Comparison of ENCODE assay signal across 16 cellular contexts in genomic region chrX:154986826-154987575, GRCh38. TPM values are rescaled to one million over a fixed set of nuclear protein-coding genes. Genes with fewer than 3 reads are reported as not detected.
DNase-seq lines count a peak whose midpoint lies in the region; ATAC-seq, FAIRE-seq and TF ChIP-seq lines count a peak whose summit lies in the region.
"Had no signal": no experiment of that assay in that cellular context is flagged by ENCODE, and none has a peak within 500 bp of the region (broad histone marks: within the 10 kb centered on the region; RNA-seq: fewer than 3 reads in every experiment).

No MANE protein-coding gene starts in this region.

- H3K9me3 Mint-ChIP-seq in endothelial cell (ENCODE audit: unreplicated experiment) = no peaks in the 10 kb centered on the region
- H3K9me3 Mint-ChIP-seq in activated CD4-positive, alpha-beta T cell treated with anti-CD3 and anti-CD28 coated beads, Interleukin-2, amount 10 ng/mL, durations not matched to agents 24 days and 14 days = no peaks in the 10 kb centered on the region
- H3K9me3 Mint-ChIP-seq: activated naive CD8-positive, alpha-beta T cell treated with anti-CD3 and anti-CD28 coated beads, Interleukin-2, amount 50 U/mL, for 24 hours; activated T-cell treated with anti-CD3 and anti-CD28 coated beads, Interleukin-2, amount 50 U/mL, for 24 hours; CD4-positive, alpha-beta T cell; natural killer cell had no signal

- no peak overlapping the region for H2AFZ ChIP-seq in HepG2 (ENCODE audit: low read length)

- no peak overlapping the region for H3K4me3 Mint-ChIP-seq in endothelial cell (ENCODE audit: unreplicated experiment)
- no peak overlapping the region for H3K4me3 Mint-ChIP-seq in activated CD4-positive, alpha-beta T cell treated with anti-CD3 and anti-CD28 coated beads, Interleukin-2, amount 10 ng/mL, durations not matched to agents 24 days and 14 days
- H3K4me3 Mint-ChIP-seq: activated naive CD8-positive, alpha-beta T cell treated with anti-CD3 and anti-CD28 coated beads, Interleukin-2, amount 50 U/mL, for 24 hours; activated T-cell treated with anti-CD3 and anti-CD28 coated beads, Interleukin-2, amount 50 U/mL, for 24 hours; CD4-positive, alpha-beta T cell; natural killer cell had no signal

- no peak for TF ChIP-seq POLR2A in HepG2 (IDR thresholded peaks at IDR 0.05; ENCODE audit: insufficient read depth in 1 of 2, low read depth in 2 of 2, low read length in 2 of 2)

- DNase-seq in GM12865 (ENCODE audit: low read depth) (peak; percentile 5), LNCaP clone FGC (ENCODE audit: low read depth) (no peak), amniotic epithelial cell (ENCODE audit: low read depth) (peak; percentile 77), HepG2 (ENCODE audit: low spot score) (no peak), endothelial cell (ENCODE audit: low spot score) (no peak), HK-2 (ENCODE audit: unreplicated experiment) (no peak)
- no peak for DNase-seq in activated CD4-positive, alpha-beta T cell treated with anti-CD3 and anti-CD28 coated beads, Interleukin-2, amount 10 ng/mL, durations not matched to agents 24 days and 14 days
- DNase-seq: activated CD4-positive, alpha-beta T cell treated with anti-CD3 and anti-CD28 coated beads for 4 hours; activated naive CD8-positive, alpha-beta T cell treated with anti-CD3 and anti-CD28 coated beads, Interleukin-2, amount 50 U/mL, for 24 hours; activated T-cell treated with anti-CD3 and anti-CD28 coated beads, Interleukin-2, amount 50 U/mL, for 24 hours; CD4-positive, alpha-beta T cell; esophagus squamous epithelium; lower lobe of right lung; natural killer cell; Peyer's patch had no signal

- POLR2A ChIA-PET in HepG2 (lab: Yijun Ruan, JAX) = interaction anchor here (2.2 kb wide), 1 partner anchor 40 kb away, joined by 15 read pairs; the partner anchor contains the start of gene FUNDC2

- no peaks in the 10 kb centered on the region for H4K20me1 ChIP-seq in HepG2 (ENCODE audit: insufficient read depth, low read length)

- no peaks in the 10 kb centered on the region for H3K36me3 Mint-ChIP-seq in endothelial cell (ENCODE audit: low read depth, unreplicated experiment)
- H3K36me3 Mint-ChIP-seq in activated CD4-positive, alpha-beta T cell treated with anti-CD3 and anti-CD28 coated beads, Interleukin-2, amount 10 ng/mL, durations not matched to agents 24 days and 14 days (ENCODE audit: low read depth) = no peaks in the 10 kb centered on the region
- H3K36me3 Mint-ChIP-seq: natural killer cell had no signal

- no peaks in the 10 kb centered on the region for H3K79me2 ChIP-seq in HepG2 (ENCODE audit: insufficient read depth, low read length)

- no peaks in the 10 kb centered on the region for H3K9me3 ChIP-seq in HepG2 (ENCODE audit: low read length)
- H3K9me3 ChIP-seq: esophagus squamous epithelium, lower lobe of right lung, Peyer's patch, tibial nerve had no signal

- no peak overlapping the region for H3K4me3 ChIP-seq in GM12865 (ENCODE audit: low read depth, low read length)
- H3K4me3 ChIP-seq in LNCaP clone FGC (ENCODE audit: low read depth, low read length) = no peak overlapping the region
- H3K4me3 ChIP-seq in HepG2 (replicated peaks in 1 of 3; ENCODE audit: insufficient read depth in 1 of 3, low read depth in 2 of 3, low read length in 3 of 3) = peak overlapping the region in 1 of 3 experiments; percentile 10; a peak in 1 of 6 replicates
- H3K4me3 ChIP-seq: esophagus squamous epithelium, lower lobe of right lung, Peyer's patch, tibial nerve had no signal

- intact Hi-C loops in HepG2 (cut with micrococcal nuclease; ENCODE audit: unreplicated experiment) = no loop called here
- intact Hi-C loops in activated CD4-positive, alpha-beta T cell treated with anti-CD3 and anti-CD28 coated beads, Interleukin-2, amount 10 ng/mL, durations not matched to agents 24 days and 14 days (cut with micrococcal nuclease) = no loop called here

- TF ChIP-seq EP300 in HepG2 (IDR thresholded peaks at IDR 0.05; ENCODE audit: low read depth in 2 of 2, low read length in 2 of 2) (no peak), HepG2 (CRISPR knock-in tag; IDR thresholded peaks at IDR 0.05; ENCODE audit: borderline replicate concordance) (no peak)

- H3K4me1 ChIP-seq in HepG2 (ENCODE audit: insufficient read depth, low read length) = peaks cover 23% of the 10 kb centered on the region
- H3K4me1 ChIP-seq: esophagus squamous epithelium, lower lobe of right lung, Peyer's patch had no signal

- no peak overlapping the region for H3K9ac ChIP-seq in HepG2 (ENCODE audit: insufficient read depth, low read depth, low read length)

- in situ Hi-C loops in HepG2 (cut with HindIII; ENCODE audit: extremely low pct_ligation_motif_present, low pct_unique_long_range_greater_than_20kb) = loop anchor here (10.0 kb wide), 2 partner anchors 68 to 98 kb away; no protein-coding TSS in a partner anchor

- H3K27ac Mint-ChIP-seq in endothelial cell (ENCODE audit: unreplicated experiment) = no peak overlapping the region
- no peak overlapping the region for H3K27ac Mint-ChIP-seq in activated CD4-positive, alpha-beta T cell treated with anti-CD3 and anti-CD28 coated beads, Interleukin-2, amount 10 ng/mL, durations not matched to agents 24 days and 14 days
- H3K27ac Mint-ChIP-seq: activated naive CD8-positive, alpha-beta T cell treated with anti-CD3 and anti-CD28 coated beads, Interleukin-2, amount 50 U/mL, for 24 hours; activated T-cell treated with anti-CD3 and anti-CD28 coated beads, Interleukin-2, amount 50 U/mL, for 24 hours; CD4-positive, alpha-beta T cell; natural killer cell had no signal

- FAIRE-seq in HepG2 (lab: Jason Lieb, UNC) = peak; percentile 37

- no peak overlapping the region for H3K27ac ChIP-seq in HepG2 (ENCODE audit: extremely low read length, insufficient read depth, low read length)
- H3K27ac ChIP-seq: esophagus squamous epithelium, lower lobe of right lung, Peyer's patch, tibial nerve had no signal

- H3K27me3 ChIP-seq in HepG2 (ENCODE audit: control insufficient read depth in 1 of 2, insufficient read depth in 2 of 2, low read length in 2 of 2) = no peaks in the 10 kb centered on the region
- H3K27me3 ChIP-seq: esophagus squamous epithelium, Peyer's patch, tibial nerve had no signal

- H3K4me1 Mint-ChIP-seq in endothelial cell (ENCODE audit: unreplicated experiment) = no peaks in the 10 kb centered on the region
- H3K4me1 Mint-ChIP-seq in activated CD4-positive, alpha-beta T cell treated with anti-CD3 and anti-CD28 coated beads, Interleukin-2, amount 10 ng/mL, durations not matched to agents 24 days and 14 days = peaks cover 12% of the 10 kb centered on the region
- H3K4me1 Mint-ChIP-seq: natural killer cell had no signal

- no peak for TF ChIP-seq CTCF in GM12865 (IDR thresholded peaks at IDR 0.05; ENCODE audit: insufficient read depth, low read depth, low read length, missing control alignments)
- TF ChIP-seq CTCF in LNCaP clone FGC (IDR thresholded peaks at IDR 0.05; ENCODE audit: control insufficient read depth, extremely low read depth, insufficient read depth) = peak; percentile 35; the same call in 1 of the 2 replicates
- 0 out of 2 replicates have a peak, but pooled peaks have one; percentile 31 for TF ChIP-seq CTCF in HepG2 (CRISPR knock-in tag; IDR thresholded peaks at IDR 0.05)
- no peak for TF ChIP-seq CTCF in endothelial cell (IDR thresholded peaks at IDR 0.05; ENCODE audit: unreplicated experiment)

- TF ChIP-seq RAD21 in HepG2 (CRISPR knock-in tag; IDR thresholded peaks at IDR 0.05) = no peak

- no peaks in the 10 kb centered on the region for H3K27me3 Mint-ChIP-seq in endothelial cell (ENCODE audit: unreplicated experiment)
- H3K27me3 Mint-ChIP-seq in activated CD4-positive, alpha-beta T cell treated with anti-CD3 and anti-CD28 coated beads, Interleukin-2, amount 10 ng/mL, durations not matched to agents 24 days and 14 days = peaks cover 10% of the 10 kb centered on the region
- H3K27me3 Mint-ChIP-seq: activated naive CD8-positive, alpha-beta T cell treated with anti-CD3 and anti-CD28 coated beads, Interleukin-2, amount 50 U/mL, for 24 hours; CD4-positive, alpha-beta T cell had no signal

- ATAC-seq in HepG2 = no peak
- ATAC-seq: activated naive CD8-positive, alpha-beta T cell treated with anti-CD3 and anti-CD28 coated beads, Interleukin-2, amount 50 U/mL, for 24 hours; lower lobe of right lung; natural killer cell had no signal

- H3K36me3 ChIP-seq in HepG2 (replicated peaks in 1 of 2; ENCODE audit: control insufficient read depth in 1 of 2, insufficient read depth in 2 of 2, low read length in 2 of 2) = no peaks in the 10 kb centered on the region
- H3K36me3 ChIP-seq: esophagus squamous epithelium, lower lobe of right lung, Peyer's patch, tibial nerve had no signal

- BruUV-seq in HepG2 (replicated peaks; lab: Mats Ljungman, UMichigan) = no TSS peak

- H3K4me2 ChIP-seq in HepG2 (ENCODE audit: low read depth, low read length) = no peak overlapping the region

- 5% methylated on average over 3 of the region's 3 CpGs for WGBS in HepG2 (ENCODE audit: low lambda C conversion rate)

- CTCF ChIA-PET in HepG2 (lab: Yijun Ruan, JAX; ENCODE audit: low intra/inter-chr PET ratio, low total read pairs) = interaction anchor here (2.1 kb wide), 1 partner anchor 71 kb away, joined by 4 read pairs; no protein-coding TSS in a partner anchor

RNA-seq across cellular contexts. Expression of gene F8, which starts 35.5 kb away (rescaled TPM):
- total RNA-seq in HepG2 (2016; rRNA removed; fragmentation: Illumina TruSeq; extraction: Trizol) (0.21 and 0.29 TPM in 2 replicates), endothelial cell (ENCODE audit: unreplicated experiment) (4.5 TPM)
- 0.10 TPM in 1 of 2 replicates, not detected in the other for total RNA-seq in HepG2 (2016; cell fraction: cytosol; rRNA removed; fragmentation: Illumina TruSeq; extraction: Trizol; ENCODE audit: low read depth)
- total RNA-seq in HepG2 (2016; cell fraction: insoluble cytoplasmic fraction; rRNA removed; fragmentation: Illumina TruSeq; extraction: Trizol) = 0.13 and 0.76 TPM in 2 replicates
- total RNA-seq in HepG2 (2016; cell fraction: membrane; rRNA removed; fragmentation: Illumina TruSeq; extraction: Trizol) = 0.34 and 0.40 TPM in 2 replicates
- 0.43 and 0.47 TPM in 2 replicates for total RNA-seq in HepG2 (2016; cell fraction: nucleus; rRNA removed; fragmentation: Illumina TruSeq; extraction: Trizol)
- 0.37 and 0.61 TPM in 2 replicates for polyA plus RNA-seq in HepG2 (2011; rRNA removed)
- 0.27 and 0.32 TPM in 2 replicates for polyA plus RNA-seq in HepG2 (2011; cell fraction: cytosol; rRNA removed)
- polyA plus RNA-seq in HepG2 (2011; cell fraction: nucleus; rRNA removed) = 0.19 and 0.23 TPM in 2 replicates
- polyA plus RNA-seq in HepG2 (2012) = 0.15 and 0.30 TPM in 2 replicates
- polyA plus RNA-seq in HepG2 (2016; cell fraction: cytosol; fragmentation: Illumina TruSeq; extraction: Trizol; ENCODE audit: low read depth) = 0.12 and 0.15 TPM in 2 replicates
- polyA plus RNA-seq in HepG2 (2016; cell fraction: insoluble cytoplasmic fraction; fragmentation: Illumina TruSeq; extraction: Trizol; ENCODE audit: low read depth) = 0.32 and 0.61 TPM in 2 replicates
- polyA plus RNA-seq in HepG2 (2016; cell fraction: membrane; fragmentation: Illumina TruSeq; extraction: Trizol; ENCODE audit: low read depth) = 0.24 and 0.27 TPM in 2 replicates
- 0.17 and 0.18 TPM in 2 replicates for polyA plus RNA-seq in HepG2 (2016; cell fraction: nucleus; fragmentation: Illumina TruSeq; extraction: Trizol; ENCODE audit: insufficient read depth, low read depth)
- 0.72 and 2.8 TPM in 2 replicates for polyA minus RNA-seq in HepG2 (2011; rRNA and poly(A)+ RNA removed; ENCODE audit: low replicate concordance)
- 0.49 TPM in 1 of 2 replicates, not detected in the other for polyA minus RNA-seq in HepG2 (2011; cell fraction: cytosol; rRNA and poly(A)+ RNA removed)
- 0.52 and 0.75 TPM in 2 replicates for polyA minus RNA-seq in HepG2 (2011; cell fraction: nucleus; rRNA and poly(A)+ RNA removed)
- total RNA-seq in activated CD4-positive, alpha-beta T cell treated with anti-CD3 and anti-CD28 coated beads, Interleukin-2, amount 10 ng/mL, durations not matched to agents 24 days and 14 days = 3.0 and 3.7 TPM in 2 replicates

RNA-seq across cellular contexts. Expression of gene FUNDC2, which starts 39.6 kb away (rescaled TPM):
- total RNA-seq in HepG2 (2016; rRNA removed; fragmentation: Illumina TruSeq; extraction: Trizol) = 65.3 and 81.6 TPM in 2 replicates
- 48.9 and 60.1 TPM in 2 replicates for total RNA-seq in HepG2 (2016; cell fraction: cytosol; rRNA removed; fragmentation: Illumina TruSeq; extraction: Trizol; ENCODE audit: low read depth)
- 66.6 and 82.1 TPM in 2 replicates for total RNA-seq in HepG2 (2016; cell fraction: insoluble cytoplasmic fraction; rRNA removed; fragmentation: Illumina TruSeq; extraction: Trizol)
- 83.8 and 87.5 TPM in 2 replicates for total RNA-seq in HepG2 (2016; cell fraction: membrane; rRNA removed; fragmentation: Illumina TruSeq; extraction: Trizol)
- total RNA-seq in HepG2 (2016; cell fraction: nucleus; rRNA removed; fragmentation: Illumina TruSeq; extraction: Trizol) = 23.8 and 26.8 TPM in 2 replicates
- polyA plus RNA-seq in HepG2 (2011; rRNA removed) = 92.9 and 109 TPM in 2 replicates
- 68.4 and 100 TPM in 2 replicates for polyA plus RNA-seq in HepG2 (2011; cell fraction: cytosol; rRNA removed)
- polyA plus RNA-seq in HepG2 (2011; cell fraction: nucleus; rRNA removed) = 24.9 and 29.2 TPM in 2 replicates
- 88.7 and 108 TPM in 2 replicates for polyA plus RNA-seq in HepG2 (2012)
- polyA plus RNA-seq in HepG2 (2016; cell fraction: cytosol; fragmentation: Illumina TruSeq; extraction: Trizol; ENCODE audit: low read depth) = 64.9 and 80.1 TPM in 2 replicates
- 77.6 and 82.3 TPM in 2 replicates for polyA plus RNA-seq in HepG2 (2016; cell fraction: insoluble cytoplasmic fraction; fragmentation: Illumina TruSeq; extraction: Trizol; ENCODE audit: low read depth)
- polyA plus RNA-seq in HepG2 (2016; cell fraction: membrane; fragmentation: Illumina TruSeq; extraction: Trizol; ENCODE audit: low read depth) = 81.0 and 84.5 TPM in 2 replicates
- polyA plus RNA-seq in HepG2 (2016; cell fraction: nucleus; fragmentation: Illumina TruSeq; extraction: Trizol; ENCODE audit: insufficient read depth, low read depth) = 43.9 and 46.2 TPM in 2 replicates
- polyA minus RNA-seq in HepG2 (2011; rRNA and poly(A)+ RNA removed; ENCODE audit: low replicate concordance) = 35.6 and 56.8 TPM in 2 replicates
- 13.1 and 17.3 TPM in 2 replicates for polyA minus RNA-seq in HepG2 (2011; cell fraction: cytosol; rRNA and poly(A)+ RNA removed)
- 18.0 and 23.9 TPM in 2 replicates for polyA minus RNA-seq in HepG2 (2011; cell fraction: nucleus; rRNA and poly(A)+ RNA removed)
- total RNA-seq in endothelial cell (ENCODE audit: unreplicated experiment) = 54.5 TPM
- total RNA-seq in activated CD4-positive, alpha-beta T cell treated with anti-CD3 and anti-CD28 coated beads, Interleukin-2, amount 10 ng/mL, durations not matched to agents 24 days and 14 days = 74.9 and 75.7 TPM in 2 replicates

Comparison
In these comparisons a context has a peak if more than half of its experiments do, and no peak if none do; other contexts are left out.
1. DNase-seq: peak in GM12865 (single experiment) and amniotic epithelial cell (single experiment); none in LNCaP clone FGC (single experiment), HepG2 (single experiment), endothelial cell (single experiment), HK-2 (single experiment) and activated CD4-positive, alpha-beta T cell treated with anti-CD3 and anti-CD28 coated beads, Interleukin-2, amount 10 ng/mL, durations not matched to agents 24 days and 14 days (single experiment).
2. CTCF ChIP-seq: peak in LNCaP clone FGC (single experiment) and HepG2 (single experiment); none in GM12865 (single experiment) and endothelial cell (single experiment).